ENCODE assay signal across 17 cellular contexts in genomic region chr5:169374111-169374510, GRCh38.
A peak's percentile ranks its signal among the peaks of the same experiment; 100 is the strongest.
DNase-seq lines count a peak whose midpoint lies in the region; ATAC-seq and TF ChIP-seq lines count a peak whose summit lies in the region.
"Had no signal": no experiment of that assay in that cellular context is flagged by ENCODE, and none has a peak within 500 bp of the region (broad histone marks: within the 10 kb centered on the region; RNA-seq: fewer than 3 reads in every experiment).

No MANE protein-coding gene starts in this region.

- H3K4me2 ChIP-seq in parathyroid adenoma (ENCODE audit: low read length) = no peak overlapping the region
- H3K4me2 ChIP-seq: BLaER1 treated with 17β-estradiol and CSF1 and Interleukin-3, amounts not matched to agents 10 nM and 100 nM had no signal

- WGBS in endodermal cell (ENCODE audit: insufficient coverage in 1 of 2, insufficient read length in 1 of 2), 2 experiments = 91% methylated on average over 10 of the region's 10 CpGs; no CpG with 5 or more reads in 1 of the 2 experiments

- no peak for TF ChIP-seq POLR2A in GM18505 (IDR thresholded peaks at IDR 0.05; ENCODE audit: borderline replicate concordance, extremely low read depth, insufficient read depth, insufficient read length)

- in situ Hi-C loops in Panc1 (cut with HindIII; ENCODE audit: low pct_unique_long_range_greater_than_20kb, low sequenced_read_pairs) = no loop called here

- H3K27ac Mint-ChIP-seq in endodermal cell (no peak overlapping the region), HFFc6 (no peak overlapping the region)
- H3K27ac Mint-ChIP-seq: B cell; CD8-positive, alpha-beta T cell; IgD-negative memory B cell had no signal

- H3K9me3 ChIP-seq in Panc1 (ENCODE audit: control insufficient read depth, insufficient read depth, low read depth, low read length) (no peaks in the 10 kb centered on the region), endodermal cell (ENCODE audit: control insufficient read depth, low read length) (no peaks in the 10 kb centered on the region), parathyroid adenoma (ENCODE audit: control insufficient read depth, low read length) (no peaks in the 10 kb centered on the region)

- H3K4me1 Mint-ChIP-seq in endodermal cell (peaks cover 2% of the 10 kb centered on the region), HFFc6 (ENCODE audit: low read depth) (peaks cover 27% of the 10 kb centered on the region)
- H3K4me1 Mint-ChIP-seq: B cell, IgD-negative memory B cell had no signal

- H3K36me3 ChIP-seq in Panc1 (ENCODE audit: control insufficient read depth, insufficient read depth, low read length) (no peaks in the 10 kb centered on the region), endodermal cell (ENCODE audit: control insufficient read depth, insufficient read depth, low read length) (no peaks in the 10 kb centered on the region), parathyroid adenoma (ENCODE audit: control insufficient read depth, insufficient read depth, low read length) (no peaks in the 10 kb centered on the region)
- H3K36me3 ChIP-seq: BLaER1 treated with 17β-estradiol and CSF1 and Interleukin-3, amounts not matched to agents 10 nM and 100 nM had no signal

- POLR2A ChIA-PET in Panc1 (lab: Charles Lee) = no interaction called here

- H3K4me3 ChIP-seq in Panc1 (ENCODE audit: low read depth in 2 of 2, low read length in 2 of 2) = no peak overlapping the region
- no peak overlapping the region for H3K4me3 ChIP-seq in endodermal cell (ENCODE audit: low read length)
- no peak overlapping the region for H3K4me3 ChIP-seq in parathyroid adenoma (ENCODE audit: low read depth, low read length)
- H3K4me3 ChIP-seq: BLaER1 treated with 17β-estradiol and CSF1 and Interleukin-3, amounts not matched to agents 10 nM and 100 nM had no signal

- H3K9ac ChIP-seq in endodermal cell (ENCODE audit: extremely low read depth, low read length, poor library complexity, severe bottlenecking) (no peak overlapping the region), parathyroid adenoma (no peak overlapping the region)
- H3K9ac ChIP-seq: BLaER1 treated with 17β-estradiol and CSF1 and Interleukin-3, amounts not matched to agents 10 nM and 100 nM had no signal

- H2AFZ ChIP-seq in parathyroid adenoma = peak overlapping the region; percentile 68

- H3K27me3 Mint-ChIP-seq in endodermal cell (ENCODE audit: insufficient read depth) = peaks cover 2% of the 10 kb centered on the region
- no peaks in the 10 kb centered on the region for H3K27me3 Mint-ChIP-seq in HFFc6 (ENCODE audit: insufficient read depth)

- BruUV-seq in Panc1 (replicated peaks; lab: Mats Ljungman, UMichigan) = no TSS peak

- DNase-seq in DMS 273 (lab: John Stamatoyannopoulos, UW; ENCODE audit: unreplicated experiment) (peak; percentile 24), DMS 273 treated with DMSO at 0.1 percent for 48 hours (lab: John Stamatoyannopoulos, UW) (no peak), Panc1 (ENCODE audit: low read depth, low spot score) (no peak), endodermal cell (peak; percentile 65), HFFc6 (no peak)
- DNase-seq: Calu3; CD8-positive, alpha-beta T cell; HCEC 1CT; KBM-7 had no signal

- H3K79me2 ChIP-seq in parathyroid adenoma = no peaks in the 10 kb centered on the region

- no peak overlapping the region for H3K4me3 Mint-ChIP-seq in endodermal cell
- no peak overlapping the region for H3K4me3 Mint-ChIP-seq in HFFc6
- H3K4me3 Mint-ChIP-seq: B cell; CD8-positive, alpha-beta T cell; IgD-negative memory B cell had no signal

- H3K27me3 ChIP-seq in Panc1 (ENCODE audit: control insufficient read depth, insufficient read depth, low read length) (no peaks in the 10 kb centered on the region), endodermal cell (ENCODE audit: control insufficient read depth, insufficient read depth, low read length, poor library complexity, severe bottlenecking) (no peaks in the 10 kb centered on the region), parathyroid adenoma (ENCODE audit: control insufficient read depth, insufficient read depth, low read length) (no peaks in the 10 kb centered on the region)
- H3K27me3 ChIP-seq: BLaER1 treated with 17β-estradiol and CSF1 and Interleukin-3, amounts not matched to agents 10 nM and 100 nM had no signal

- CTCF ChIA-PET in Panc1 (lab: Charles Lee) = no interaction called here

- H3K36me3 Mint-ChIP-seq in endodermal cell (ENCODE audit: low read depth) (no peaks in the 10 kb centered on the region), HFFc6 (ENCODE audit: low read depth) (no peaks in the 10 kb centered on the region)
- H3K36me3 Mint-ChIP-seq: CD8-positive, alpha-beta T cell; IgD-negative memory B cell had no signal

- intact Hi-C loops in Panc1 (cut with micrococcal nuclease; ENCODE audit: unreplicated experiment) = no loop called here

- no peak overlapping the region for H3K27ac ChIP-seq in Panc1 (ENCODE audit: low read length)
- H3K27ac ChIP-seq in endodermal cell (ENCODE audit: low read depth, low read length) = no peak overlapping the region
- no peak overlapping the region for H3K27ac ChIP-seq in parathyroid adenoma
- H3K27ac ChIP-seq: 22Rv1; BLaER1 treated with 17β-estradiol and CSF1 and Interleukin-3, amounts not matched to agents 10 nM and 100 nM had no signal

- H3K9me3 Mint-ChIP-seq in endodermal cell (peaks cover 12% of the 10 kb centered on the region), HFFc6 (no peaks in the 10 kb centered on the region)

- H3K4me1 ChIP-seq in Panc1 (ENCODE audit: control insufficient read depth, insufficient read depth, low read length) = no peaks in the 10 kb centered on the region
- H3K4me1 ChIP-seq in endodermal cell (ENCODE audit: control insufficient read depth, insufficient read depth, low read length) = no peaks in the 10 kb centered on the region
- H3K4me1 ChIP-seq in parathyroid adenoma = peaks cover 8% of the 10 kb centered on the region
- H3K4me1 ChIP-seq: BLaER1 treated with 17β-estradiol and CSF1 and Interleukin-3, amounts not matched to agents 10 nM and 100 nM had no signal

- TF ChIP-seq CTCF in Panc1 (IDR thresholded peaks at IDR 0.05) (no peak), endodermal cell (conservative IDR thresholded peaks at IDR 0.05) (no peak), parathyroid adenoma (IDR thresholded peaks at IDR 0.05) (no peak), HFFc6 (IDR thresholded peaks at IDR 0.05) (no peak)

- 0 out of 2 replicates have a peak, but pooled peaks have one; percentile 34 for ATAC-seq in Panc1
- no peak for ATAC-seq in GM18505 (IDR thresholded peaks at IDR 0.05; ENCODE audit: unreplicated experiment)
- no peak for ATAC-seq in HG03095 (IDR thresholded peaks at IDR 0.05; ENCODE audit: unreplicated experiment)
- ATAC-seq: CD8-positive, alpha-beta T cell; HepG2 had no signal

Comparison
In these comparisons a context has a peak if more than half of its experiments do, and no peak if none do; other contexts are left out.
1. DNase-seq: peak in DMS 273 (single experiment) and endodermal cell (single experiment); none in DMS 273 treated with DMSO at 0.1 percent for 48 hours (single experiment), Panc1 (single experiment) and HFFc6 (single experiment).